In genomic region chr2:1744151-1744445, GRCh38 we compare ENCODE assay signal across 9 cellular contexts. TPM values are rescaled to one million over a fixed set of nuclear protein-coding genes. Genes with fewer than 3 reads are reported as not detected.
DNase-seq lines count a peak whose midpoint lies in the region; ATAC-seq and TF ChIP-seq lines count a peak whose summit lies in the region.
"Had no signal": no experiment of that assay in that cellular context is flagged by ENCODE, and none has a peak within 500 bp of the region (broad histone marks: within the 10 kb centered on the region; RNA-seq: fewer than 3 reads in every experiment).

No MANE protein-coding gene starts in this region.

- no peaks in the 10 kb centered on the region for H3K36me3 ChIP-seq in adrenal gland (replicated peaks in 1 of 2)
- H3K36me3 ChIP-seq in hepatocyte (replicated peaks; ENCODE audit: insufficient read depth, low read depth): no peaks in the 10 kb centered on the region
- no peaks in the 10 kb centered on the region for H3K36me3 ChIP-seq in skeletal muscle tissue (ENCODE audit: control insufficient read depth in 3 of 3, insufficient read depth in 3 of 3, low read length in 3 of 3)

- TF ChIP-seq CTCF in adrenal gland (IDR thresholded peaks at IDR 0.05) (no peak), hepatocyte (IDR thresholded peaks at IDR 0.05; ENCODE audit: poor library complexity) (no peak)
- TF ChIP-seq CTCF in CD4-positive, alpha-beta T cell (IDR thresholded peaks at IDR 0.05): no peak

- DNase-seq in HK-2 (ENCODE audit: unreplicated experiment) (peak; percentile 48), adrenal gland (peak in 2 of 7 donors; percentile 17 to 49), hepatocyte (ENCODE audit: low spot score) (no peak), AG08396 (ENCODE audit: low spot score) (no peak)
- DNase-seq in CD4-positive, alpha-beta T cell: no peak
- DNase-seq: activated CD4-positive, alpha-beta T cell treated with anti-CD3 and anti-CD28 coated beads for 48 hours had no signal

- H2AFZ ChIP-seq in hepatocyte: peak overlapping the region; percentile 39

- ATAC-seq in CD4-positive, alpha-beta T cell (ENCODE audit: poor library complexity): no peak
- ATAC-seq in HG02642 (IDR thresholded peaks at IDR 0.05; ENCODE audit: poor library complexity, unreplicated experiment) (no peak), GM19035 (IDR thresholded peaks at IDR 0.05; ENCODE audit: unreplicated experiment) (no peak)

- H3K9me2 ChIP-seq in hepatocyte (replicated peaks; ENCODE audit: insufficient read depth): no peaks in the 10 kb centered on the region

- intact Hi-C loops in adrenal gland (cut with DNase I): loop anchor here in 1 of 2 donors (10.0 kb wide), 1 partner anchor 149 kb away; no protein-coding TSS in a partner anchor
- intact Hi-C loops in CD4-positive, alpha-beta T cell (cut with DNase I, micrococcal nuclease): no loop called here

- no peak overlapping the region for H3K27ac Mint-ChIP-seq in CD4-positive, alpha-beta T cell

- peaks cover 19% of the 10 kb centered on the region for H4K20me1 ChIP-seq in hepatocyte (ENCODE audit: insufficient read depth, poor library complexity, severe bottlenecking)

- POLR2A ChIA-PET in CD4-positive, alpha-beta T cell (lab: Charles Lee): no interaction called here

- H3K4me1 Mint-ChIP-seq in CD4-positive, alpha-beta T cell (ENCODE audit: low read depth): no peaks in the 10 kb centered on the region

- CTCF ChIA-PET in CD4-positive, alpha-beta T cell (lab: Charles Lee): no interaction called here

- H3K4me1 ChIP-seq in adrenal gland (replicated peaks in 1 of 2) (no peaks in the 10 kb centered on the region), hepatocyte (ENCODE audit: insufficient read depth) (peaks cover 6% of the 10 kb centered on the region), skeletal muscle tissue (ENCODE audit: control insufficient read depth in 3 of 3, insufficient read depth in 3 of 3, low read length in 3 of 3) (peaks cover 11 to 27% (median 21%) of the 10 kb centered on the region in 3 donors)

- H3K4me3 ChIP-seq in adrenal gland (peak overlapping the region in 1 of 4 donors; percentile 61), hepatocyte (peak overlapping the region; percentile 85), skeletal muscle tissue (ENCODE audit: low read length in 3 of 3) (peak overlapping the region in 2 of 3 donors; percentile 52 to 61)

- TF ChIP-seq POLR2A in adrenal gland (IDR thresholded peaks at IDR 0.05): peak in 1 of 2 donors; percentile 12

- H3K36me3 Mint-ChIP-seq in CD4-positive, alpha-beta T cell (ENCODE audit: low read depth): no peaks in the 10 kb centered on the region

- H3K9ac ChIP-seq in skeletal muscle tissue (ENCODE audit: low read depth in 1 of 3, low read length in 3 of 3): peak overlapping the region in 2 of 3 donors; percentile 45

- H3K27me3 ChIP-seq in adrenal gland: no peaks in the 10 kb centered on the region
- H3K27me3 ChIP-seq in hepatocyte: peaks cover 10% of the 10 kb centered on the region
- peaks cover 20 to 46% (median 38%) of the 10 kb centered on the region in 3 donors for H3K27me3 ChIP-seq in skeletal muscle tissue (ENCODE audit: control insufficient read depth in 3 of 3, insufficient read depth in 3 of 3, low read length in 3 of 3)
- H3K27me3 ChIP-seq in CD4-positive, alpha-beta T cell (ENCODE audit: control insufficient read depth, insufficient read depth, low read length): peaks cover 4% of the 10 kb centered on the region

- 1% methylated on average over 29 to 33 of the region's 33 CpGs; no CpG with 5 or more reads in 2 of the 4 donors for WGBS in adrenal gland, 4 donors
- 3% methylated on average over 33 of the region's 33 CpGs for WGBS in hepatocyte (ENCODE audit: low lambda C conversion rate, missing lambda C conversion rate)

- H3K9me3 ChIP-seq in adrenal gland (replicated peaks in 1 of 3) (no peaks in the 10 kb centered on the region), hepatocyte (ENCODE audit: low read depth) (no peaks in the 10 kb centered on the region), skeletal muscle tissue (ENCODE audit: control insufficient read depth in 3 of 3, low read length in 3 of 3) (no peaks in the 10 kb centered on the region)
- H3K9me3 ChIP-seq in CD4-positive, alpha-beta T cell (ENCODE audit: control insufficient read depth, low read length): no peaks in the 10 kb centered on the region

- no peaks in the 10 kb centered on the region for H3K9me3 Mint-ChIP-seq in CD4-positive, alpha-beta T cell

- peak overlapping the region in 3 of 5 donors; percentile 32 to 90 (median 66) for H3K27ac ChIP-seq in adrenal gland
- H3K27ac ChIP-seq in hepatocyte: peak overlapping the region; percentile 98
- H3K27ac ChIP-seq in skeletal muscle tissue (ENCODE audit: low read depth, low read length): peak overlapping the region; percentile 86
- no peak overlapping the region for H3K27ac ChIP-seq in CD4-positive, alpha-beta T cell (ENCODE audit: low read depth, low read length)

- no peak overlapping the region for H3K4me3 Mint-ChIP-seq in CD4-positive, alpha-beta T cell

- peak overlapping the region; percentile 84 for H3K4me2 ChIP-seq in hepatocyte

- peaks cover 62% of the 10 kb centered on the region for H3K27me3 Mint-ChIP-seq in CD4-positive, alpha-beta T cell

- H3K79me2 ChIP-seq in hepatocyte: peaks cover 49% of the 10 kb centered on the region

RNA-seq across cellular contexts. Expression of gene PXDN, which starts 0.2 kb away (rescaled TPM):
- total RNA-seq in adrenal gland (10 to 100 TPM; 16.9 to 39.5 (median 28.6) TPM), hepatocyte (78.8 and 107 TPM in 2 replicates), skeletal muscle tissue (106 TPM)
- polyA plus RNA-seq in adrenal gland (10 to 100 TPM in 1 of 3 donors, 1 to 10 TPM in 2; 8.5 to 10.7 (median 9.2) TPM), hepatocyte (110 and 118 TPM in 2 replicates)
- total RNA-seq in CD4-positive, alpha-beta T cell: under 1 TPM; 0.47 to 0.84 TPM

Comparison
In these comparisons a context has a peak if more than half of its experiments do, and no peak if none do; other contexts are left out.
1. RNA of gene PXDN, which starts 0.2 kb away (total RNA-seq): 78.8 to 107 TPM in hepatocyte, 106 TPM in skeletal muscle tissue (single experiment) and 16.9 to 39.5 TPM in adrenal gland; 0.47 to 0.84 TPM in CD4-positive, alpha-beta T cell; every median in the first group is over 4 times any median in the second.